25 cellular contexts compared by ENCODE assay signal in the genomic region with DNA sequence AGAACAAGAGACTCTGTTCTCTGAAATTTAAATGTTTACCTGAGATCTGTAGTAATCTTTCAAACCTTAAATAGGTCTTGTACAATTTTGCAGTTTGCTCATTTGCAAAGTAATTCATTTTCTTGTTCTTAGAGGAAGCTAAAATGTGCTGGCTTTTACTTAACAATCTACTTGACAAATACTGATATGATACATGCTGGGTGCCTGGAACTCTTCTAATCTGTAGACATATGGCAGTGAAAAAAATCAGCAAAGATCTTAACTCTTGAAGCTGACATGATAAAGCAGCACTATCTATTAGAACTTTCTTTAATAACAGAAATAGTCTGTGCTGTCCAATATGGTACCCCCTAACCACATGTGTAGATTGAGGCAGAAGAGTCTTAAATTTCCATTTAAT.
"Had no signal": no experiment of that assay in that cellular context is flagged by ENCODE, and none has a peak within 500 bp of the region (broad histone marks: within the 10 kb centered on the region; RNA-seq: fewer than 3 reads in every experiment).

No MANE protein-coding gene starts in this region.

- ATAC-seq: activated CD8-positive, alpha-beta T cell treated with anti-CD3 and anti-CD28 coated beads for 36 hours; activated T-cell treated with anti-CD3 and anti-CD28 coated beads, Interleukin-2, amount 50 U/mL, for 4 hours; activated T-helper 17 cell treated with anti-CD3 and anti-CD28 coated beads, Interleukin-2, amount 50 U/mL, for 72 hours; esophagus mucosa had no signal

- H3K4me3 ChIP-seq: coronary artery, dorsolateral prefrontal cortex had no signal

- DNase-seq: activated CD4-positive, alpha-beta T cell treated with anti-CD3 and anti-CD28 coated beads for 4 hours; activated CD4-positive, alpha-beta T cell treated with anti-CD3 and anti-CD28 coated beads, Interleukin-2, amount 50 U/mL, for 1 hour; activated CD4-positive, alpha-beta T cell treated with anti-CD3 and anti-CD28 coated beads, Interleukin-2, amount 50 U/mL, for 48 hours; activated CD4-positive, CD25-positive, alpha-beta regulatory T cell; activated CD4-positive, CD25-positive, alpha-beta regulatory T cell treated with anti-CD3 and anti-CD28 coated beads, Interleukin-2, amount 50 U/mL, for 72 hours; activated CD8-positive, alpha-beta memory T cell treated with anti-CD3 and anti-CD28 coated beads for 24 hours; activated CD8-positive, alpha-beta T cell treated with anti-CD3 and anti-CD28 coated beads for 36 hours; activated effector memory CD4-positive, alpha-beta T cell treated with Interleukin-2 at 50 U/mL for 16 hours; activated gamma-delta T cell treated with Interleukin-2 at 50 U/mL for 16 hours; activated naive CD4-positive, alpha-beta T cell treated with anti-CD3 and anti-CD28 coated beads, Interleukin-2, amount 50 U/mL, for 16 hours; activated naive CD4-positive, alpha-beta T cell treated with Interleukin-2 at 50 U/mL for 16 hours; activated T-cell treated with anti-CD3 and anti-CD28 coated beads, Interleukin-2, amount 50 U/mL, for 4 hours; amniotic stem cell; anterior cingulate cortex; brain microvascular endothelial cell; dorsolateral prefrontal cortex; effector memory CD4-positive, alpha-beta T cell; endodermal cell; foreskin fibroblast; head of caudate nucleus; hippocampal formation; T-helper 2 cell had no signal

- H3K27ac ChIP-seq: brain microvascular endothelial cell, coronary artery, dorsolateral prefrontal cortex had no signal

- H3K36me3 ChIP-seq: brain microvascular endothelial cell had no signal

- H3K27me3 ChIP-seq: brain microvascular endothelial cell, dorsolateral prefrontal cortex had no signal
